In the genomic region with DNA sequence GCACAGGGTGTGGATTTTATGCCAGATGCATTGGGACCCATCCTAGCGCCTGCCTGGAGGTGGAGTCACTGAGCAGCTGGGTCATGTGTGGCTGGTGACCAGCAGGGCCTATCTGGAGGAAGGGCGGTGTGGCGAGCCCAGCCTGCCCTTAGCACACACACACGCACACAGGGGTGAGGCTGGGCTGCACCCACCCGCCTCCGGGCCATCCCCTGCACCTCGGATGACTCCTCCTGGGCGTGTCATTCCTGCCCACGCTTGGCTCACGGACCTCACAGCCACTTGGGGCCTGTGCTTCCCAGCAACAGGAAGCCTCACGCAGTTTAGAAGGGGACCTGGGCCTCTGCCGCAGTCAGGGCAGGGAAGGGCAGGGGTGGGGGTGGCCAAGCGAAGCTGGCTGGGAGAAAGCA, we compare ENCODE assay signal across 1 cellular context.
TF ChIP-seq lines count a peak whose summit lies in the region.

No MANE protein-coding gene starts in this region.

TF ChIP-seq in HepG2, 621 proteins besides CTCF, POLR2A, EP300 and RAD21:
- no peak for TF ChIP-seq ZSCAN21 (CRISPR knock-in tag; IDR thresholded peaks at IDR 0.05; ENCODE audit: borderline replicate concordance)
- TF ChIP-seq NCOA2 (CRISPR knock-in tag; IDR thresholded peaks at IDR 0.05) = no peak
- no peak for TF ChIP-seq AKAP8 (CRISPR knock-in tag; IDR thresholded peaks at IDR 0.05)
- no peak for TF ChIP-seq DNMT1 (CRISPR knock-in tag; IDR thresholded peaks at IDR 0.05)
- TF ChIP-seq, protein P1, sequence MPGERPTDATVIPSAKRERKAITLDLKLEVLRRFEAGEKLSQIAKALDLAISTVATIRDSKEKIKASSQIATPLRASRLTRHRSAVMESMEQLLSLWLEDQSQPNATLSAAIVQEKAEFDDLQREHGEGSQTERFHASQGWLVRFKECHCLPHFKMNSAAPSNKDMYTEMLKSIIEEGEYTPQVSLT (CRISPR knock-in tag; IDR thresholded peaks at IDR 0.05; ENCODE audit: borderline replicate concordance, low read depth) = no peak
- TF ChIP-seq, protein P2, sequence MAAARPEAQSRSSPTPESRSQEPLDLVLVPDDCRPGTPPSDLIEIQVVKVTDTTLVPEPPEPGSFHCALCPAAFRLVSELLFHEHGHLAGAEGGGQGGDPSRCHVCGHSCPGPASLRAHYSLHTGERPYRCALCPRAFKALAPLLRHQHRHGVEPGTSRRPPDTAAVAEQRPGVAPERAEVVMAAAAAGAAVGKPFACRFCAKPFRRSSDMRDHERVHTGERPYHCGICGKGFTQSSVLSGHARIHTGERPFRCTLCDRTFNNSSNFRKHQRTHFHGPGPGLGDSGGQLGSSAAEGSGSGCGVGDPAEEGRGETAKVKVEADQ (CRISPR knock-in tag; IDR thresholded peaks at IDR 0.05; ENCODE audit: borderline replicate concordance) = no peak
TF ChIP-seq in HepG2: peak in this region for 0.
